Comparison of ENCODE assay signal across 34 cellular contexts in genomic region chr10:37473906-37474305, GRCh38.
"Had no signal": no experiment of that assay in that cellular context is flagged by ENCODE, and none has a peak within 500 bp of the region (broad histone marks: within the 10 kb centered on the region; RNA-seq: fewer than 3 reads in every experiment).

No MANE protein-coding gene starts in this region.

- H3K36me3 ChIP-seq: MG63 had no signal

- H3K27ac ChIP-seq: KMS-11 had no signal

- H3K9me3 ChIP-seq: MG63 had no signal

- H3K4me3 ChIP-seq: MG63 had no signal

- DNase-seq: Karpas-422, Kasumi-1, KG1, MG63, MM.1S, MV-4-11, NCI-H1048, NCI-H1092, NCI-H1092 treated with DMSO at 0.1 percent for 48 hours, NCI-H1105, NCI-H1105 treated with DMSO at 0.1 percent for 48 hours, NCI-H1417, NCI-H1417 treated with DMSO at 0.1 percent for 48 hours, NCI-H1436, NCI-H1436 treated with DMSO at 0.1 percent for 48 hours, NCI-H146, NCI-H1694, NCI-H1694 treated with DMSO at 0.1 percent for 48 hours, NCI-H187, NCI-H187 treated with DMSO at 0.1 percent for 48 hours, NCI-H1930, NCI-H2029, NCI-H2029 treated with DMSO at 0.1 percent for 48 hours, NCI-H2081, NCI-H2081 treated with DMSO at 0.1 percent for 48 hours, NCI-H2107, NCI-H2171, NCI-H2171 treated with DMSO at 0.1 percent for 48 hours, NCI-H226, NCI-H345, NCI-H446, NCI-H446 treated with DMSO at 0.1 percent for 48 hours, NCI-H510A had no signal

- H3K27me3 ChIP-seq: MG63 had no signal
